1 cellular context compared by ENCODE assay signal in the genomic region with DNA sequence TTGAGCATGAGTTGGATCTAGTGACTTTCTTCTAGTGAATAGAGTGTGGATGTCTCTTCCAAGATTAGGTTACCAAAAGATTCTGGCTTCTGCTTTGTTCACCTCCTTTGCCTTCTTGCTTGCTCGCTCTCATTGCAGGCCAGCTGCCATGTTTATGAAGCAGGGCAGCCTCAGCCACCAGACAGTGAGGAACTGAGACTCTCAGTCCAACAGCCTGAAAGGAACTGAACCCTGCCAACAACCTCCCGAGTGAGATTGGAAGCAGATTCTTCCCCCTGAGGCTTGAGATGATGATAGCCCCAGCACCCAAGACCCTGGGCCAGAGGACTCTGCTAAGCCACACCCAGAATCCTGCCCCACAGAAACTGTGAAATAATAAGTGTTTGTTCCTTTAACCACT.
A peak's percentile ranks its signal among the peaks of the same experiment; 100 is the strongest.
TF ChIP-seq lines count a peak whose summit lies in the region.

No MANE protein-coding gene starts in this region.

TF ChIP-seq in GM12878, 131 proteins besides CTCF, POLR2A, EP300 and RAD21:
- TF ChIP-seq MXI1 (IDR thresholded peaks at IDR 0.05; ENCODE audit: low read depth, low read length), result no peak
- peak; percentile 30; the same call in 1 of the 2 replicates for TF ChIP-seq SPI1 (IDR thresholded peaks at IDR 0.05; ENCODE audit: borderline replicate concordance, insufficient read depth, low read depth, low read length)
- TF ChIP-seq FOXM1 (IDR thresholded peaks at IDR 0.05; ENCODE audit: low read depth, low read length), result no peak
